ENCODE assay signal across 1 cellular context in the genomic region with DNA sequence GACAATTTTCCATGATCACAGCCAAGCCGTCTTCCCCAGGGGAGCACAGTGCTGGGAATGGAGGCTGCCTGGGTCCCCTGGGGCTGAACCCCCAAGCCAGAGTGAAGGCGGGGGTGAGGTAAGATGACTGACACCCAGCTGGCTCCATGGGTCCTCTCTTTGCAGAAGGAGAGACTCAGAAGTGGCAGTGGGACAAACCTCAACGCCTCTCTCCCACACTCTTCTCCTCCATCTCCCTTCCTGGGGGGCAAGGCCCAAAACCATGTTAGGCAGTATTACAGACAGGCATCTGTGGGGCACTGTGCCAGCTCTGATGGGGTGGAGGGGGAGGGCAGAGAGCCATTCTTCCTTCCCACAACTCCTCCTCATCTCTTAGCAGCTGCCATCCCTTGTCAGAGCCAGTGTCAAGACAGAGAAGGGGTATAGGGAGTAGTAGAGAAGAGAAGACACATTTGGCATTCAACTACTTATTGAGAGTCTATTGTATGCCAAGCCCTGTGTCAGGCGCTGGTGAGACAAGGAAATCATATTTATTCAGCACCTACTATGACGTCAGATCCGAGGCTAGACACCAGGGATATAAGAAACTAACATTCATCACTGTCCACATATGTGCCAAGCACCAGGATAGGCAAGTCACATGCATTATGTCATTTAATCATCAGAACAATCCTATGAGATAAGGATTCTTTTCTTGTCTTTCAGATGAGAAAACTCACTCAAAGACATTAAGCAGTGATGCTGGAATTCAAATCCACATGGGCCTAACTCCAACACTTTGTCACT.
TF ChIP-seq lines count a peak whose summit lies in the region.

No MANE protein-coding gene starts in this region.

TF ChIP-seq in HepG2, 621 proteins besides CTCF, POLR2A, EP300 and RAD21:
- TF ChIP-seq CREB1 (IDR thresholded peaks at IDR 0.05) (peak; percentile 86), CREB1 (CRISPR knock-in tag; IDR thresholded peaks at IDR 0.05) (no peak), ZFX (CRISPR knock-in tag; IDR thresholded peaks at IDR 0.05; ENCODE audit: low read depth) (no peak), ATF7 (IDR thresholded peaks at IDR 0.05) (peak; percentile 62), ATF7 (CRISPR knock-in tag; IDR thresholded peaks at IDR 0.05) (no peak)
